In genomic region chr17:41738077-41738800, GRCh38 we compare ENCODE assay signal across 8 cellular contexts. TPM values are rescaled to one million over a fixed set of nuclear protein-coding genes. Genes with fewer than 3 reads are reported as not detected.
DNase-seq lines count a peak whose midpoint lies in the region; ATAC-seq and TF ChIP-seq lines count a peak whose summit lies in the region.

No MANE protein-coding gene starts in this region.

- H3K9ac ChIP-seq in trophoblast cell (ENCODE audit: low read length) = no peak overlapping the region

- DNase-seq in ACHN = peak; percentile 83
- DNase-seq in MV-4-11 (lab: John Stamatoyannopoulos, UW) = peak; percentile 62
- DNase-seq in SKM-1 treated with dmso at 0.1 percent for 144 hours (lab: John Stamatoyannopoulos, UW; ENCODE audit: unreplicated experiment) = peak; percentile 69
- DNase-seq in activated naive CD4-positive, alpha-beta T cell treated with anti-CD3 and anti-CD28 coated beads, Interleukin-2, amount 10 ng/mL, durations not matched to agents 7 days and 5 days = peak; percentile 86
- DNase-seq in Right ventricle myocardium superior = peak; percentile 91
- DNase-seq in trophoblast cell = peak; percentile 82 to 91
- peak; percentile 86 for DNase-seq in upper lobe of right lung

- no peak overlapping the region for H3K4me3 Mint-ChIP-seq in activated naive CD4-positive, alpha-beta T cell treated with anti-CD3 and anti-CD28 coated beads, Interleukin-2, amount 10 ng/mL, durations not matched to agents 7 days and 5 days

- H3K27ac ChIP-seq in trophoblast cell (ENCODE audit: low read depth, low read length) = no peak overlapping the region
- H3K27ac ChIP-seq in upper lobe of right lung = no peak overlapping the region

- H2AK5ac ChIP-seq in trophoblast cell (ENCODE audit: low read length) = peak overlapping the region; percentile 90

- H3K18ac ChIP-seq in trophoblast cell (ENCODE audit: low read length) = peak overlapping the region; percentile 3

- WGBS in trophoblast cell (ENCODE audit: extremely low coverage, insufficient coverage, insufficient read length) = no CpG with 5 or more reads among the region's 10 CpGs

- no peaks in the 10 kb centered on the region for H3K79me2 ChIP-seq in trophoblast cell (ENCODE audit: control insufficient read depth, insufficient read depth, low read length, poor library complexity)

- ATAC-seq in GM18909 (IDR thresholded peaks at IDR 0.05; ENCODE audit: poor library complexity, unreplicated experiment) (peak; percentile 60), Right ventricle myocardium superior (ENCODE audit: poor library complexity) (peak; percentile 92), upper lobe of right lung (peak; percentile 94)

- peak overlapping the region; percentile 14 for H2BK12ac ChIP-seq in trophoblast cell (ENCODE audit: low read length)

- no peak overlapping the region for H3K23ac ChIP-seq in trophoblast cell (ENCODE audit: low read length)

- intact Hi-C loops in Right ventricle myocardium superior (cut with DNase I) = loop anchor here (10.0 kb wide), 1 partner anchor 147 kb away; no protein-coding TSS in a partner anchor
- intact Hi-C loops in upper lobe of right lung (cut with DNase I) = loop anchor here (2.0 kb wide), 1 partner anchor 63 kb away; no protein-coding TSS in a partner anchor

- no peaks in the 10 kb centered on the region for H3K9me3 ChIP-seq in trophoblast cell (ENCODE audit: insufficient read depth, low read depth, low read length)
- no peaks in the 10 kb centered on the region for H3K9me3 ChIP-seq in upper lobe of right lung

- no peak overlapping the region for H3K4me2 ChIP-seq in trophoblast cell (ENCODE audit: low read length)

- peak overlapping the region; percentile 3 for H2BK120ac ChIP-seq in trophoblast cell (ENCODE audit: insufficient read depth, low read length, poor library complexity)

- peak overlapping the region; percentile 55 for H4K8ac ChIP-seq in trophoblast cell (ENCODE audit: low read depth, low read length)

- no peaks in the 10 kb centered on the region for H3K36me3 ChIP-seq in trophoblast cell (ENCODE audit: control insufficient read depth in 1 of 2, insufficient read depth in 2 of 2, low read length in 2 of 2)
- H3K36me3 ChIP-seq in upper lobe of right lung = no peaks in the 10 kb centered on the region

- H4K91ac ChIP-seq in trophoblast cell (ENCODE audit: low read depth, low read length) = peak overlapping the region; percentile 89

- H3K27ac Mint-ChIP-seq in activated naive CD4-positive, alpha-beta T cell treated with anti-CD3 and anti-CD28 coated beads, Interleukin-2, amount 10 ng/mL, durations not matched to agents 7 days and 5 days = peak overlapping the region; percentile 56

- no peaks in the 10 kb centered on the region for H3K9me3 Mint-ChIP-seq in activated naive CD4-positive, alpha-beta T cell treated with anti-CD3 and anti-CD28 coated beads, Interleukin-2, amount 10 ng/mL, durations not matched to agents 7 days and 5 days

- peak overlapping the region; percentile 38 for H2AFZ ChIP-seq in trophoblast cell (ENCODE audit: insufficient read depth, low read length, poor library complexity)

- H3K4me3 ChIP-seq in trophoblast cell (ENCODE audit: low read depth, low read length) = no peak overlapping the region
- H3K4me3 ChIP-seq in upper lobe of right lung = no peak overlapping the region

- peak overlapping the region; percentile 57 for H3K14ac ChIP-seq in trophoblast cell (ENCODE audit: low read length)

- H3K27me3 Mint-ChIP-seq in activated naive CD4-positive, alpha-beta T cell treated with anti-CD3 and anti-CD28 coated beads, Interleukin-2, amount 10 ng/mL, durations not matched to agents 7 days and 5 days = peaks cover 52% of the 10 kb centered on the region

- H3K27me3 ChIP-seq in trophoblast cell (ENCODE audit: insufficient read depth, low read length) (peaks cover 26% of the 10 kb centered on the region), upper lobe of right lung (peaks cover 34% of the 10 kb centered on the region)

- H4K12ac ChIP-seq in trophoblast cell (ENCODE audit: low read depth, low read length) = peak overlapping the region; percentile 68

- CTCF ChIA-PET in activated naive CD4-positive, alpha-beta T cell treated with anti-CD3 and anti-CD28 coated beads, Interleukin-2, amount 10 ng/mL, durations not matched to agents 7 days and 5 days (lab: Charles Lee) = interaction anchor here (0.7 to 4.4 kb wide), 9 partner anchors 10 to 726 kb away, joined by 3 to 55 read pairs (median 5); partner anchors contain the start of gene P3H4

- H3K36me3 Mint-ChIP-seq in activated naive CD4-positive, alpha-beta T cell treated with anti-CD3 and anti-CD28 coated beads, Interleukin-2, amount 10 ng/mL, durations not matched to agents 7 days and 5 days = no peaks in the 10 kb centered on the region

- no peak overlapping the region for H2BK5ac ChIP-seq in trophoblast cell (ENCODE audit: low read depth, low read length, poor library complexity)

- H3K4me1 ChIP-seq in trophoblast cell (ENCODE audit: control insufficient read depth in 1 of 2, insufficient read depth in 2 of 2, low read length in 2 of 2) = peaks cover 8 to 11% of the 10 kb centered on the region in 2 experiments
- peaks cover 19% of the 10 kb centered on the region for H3K4me1 ChIP-seq in upper lobe of right lung

- peak overlapping the region; percentile 4 for H3K4ac ChIP-seq in trophoblast cell (ENCODE audit: low read depth, low read length)

- H3K79me1 ChIP-seq in trophoblast cell (ENCODE audit: low read length) = peaks cover 7% of the 10 kb centered on the region

- in situ Hi-C loops in ACHN (cut with HindIII; ENCODE audit: low pct_ligation_motif_present, low pct_unique_long_range_greater_than_20kb, low sequenced_read_pairs) = no loop called here

- TF ChIP-seq CTCF in upper lobe of right lung (IDR thresholded peaks at IDR 0.05) = peak; percentile 99

- peaks cover 8% of the 10 kb centered on the region for H3K4me1 Mint-ChIP-seq in activated naive CD4-positive, alpha-beta T cell treated with anti-CD3 and anti-CD28 coated beads, Interleukin-2, amount 10 ng/mL, durations not matched to agents 7 days and 5 days

RNA-seq across cellular contexts. Expression of gene HAP1, which starts 3.8 kb away (rescaled TPM):
- not detected for total RNA-seq in Right ventricle myocardium superior
- 14.5 and 20.7 TPM in 2 replicates for polyA plus RNA-seq in trophoblast cell (2013)
- total RNA-seq in upper lobe of right lung = 0.58 TPM

RNA-seq across cellular contexts. Expression of gene GAST, which starts 26.1 kb away (rescaled TPM):
- total RNA-seq in Right ventricle myocardium superior (not detected), upper lobe of right lung (not detected)
- 25.4 and 27.3 TPM in 2 replicates for polyA plus RNA-seq in trophoblast cell (2013)

RNA-seq across cellular contexts. Expression of gene JUP, which starts 48.3 kb away (rescaled TPM):
- total RNA-seq in Right ventricle myocardium superior (195 TPM), upper lobe of right lung (109 TPM)
- polyA plus RNA-seq in trophoblast cell (2013) = 367 and 395 TPM in 2 replicates

RNA-seq across cellular contexts. Expression of gene EIF1, which starts 49.6 kb away (rescaled TPM):
- 1,143 TPM for total RNA-seq in Right ventricle myocardium superior
- 905 and 911 TPM in 2 replicates for polyA plus RNA-seq in trophoblast cell (2013)
- total RNA-seq in upper lobe of right lung = 974 TPM
